Comparison of ENCODE assay signal across 1 cellular context in genomic region chr1:214415131-214415530, GRCh38.
TF ChIP-seq lines count a peak whose summit lies in the region.

No MANE protein-coding gene starts in this region.

TF ChIP-seq in GM23338, 12 proteins besides CTCF, POLR2A, EP300 and RAD21 (continued from another document):
- TF ChIP-seq ETS1 (IDR thresholded peaks at IDR 0.05), result no peak
- TF ChIP-seq ZNF462 (CRISPR knock-in tag; IDR thresholded peaks at IDR 0.05), result no peak
- TF ChIP-seq ZNF331 (CRISPR knock-in tag; IDR thresholded peaks at IDR 0.05; ENCODE audit: low read depth), result no peak
